Comparison of ENCODE assay signal across 21 cellular contexts in the genomic region with DNA sequence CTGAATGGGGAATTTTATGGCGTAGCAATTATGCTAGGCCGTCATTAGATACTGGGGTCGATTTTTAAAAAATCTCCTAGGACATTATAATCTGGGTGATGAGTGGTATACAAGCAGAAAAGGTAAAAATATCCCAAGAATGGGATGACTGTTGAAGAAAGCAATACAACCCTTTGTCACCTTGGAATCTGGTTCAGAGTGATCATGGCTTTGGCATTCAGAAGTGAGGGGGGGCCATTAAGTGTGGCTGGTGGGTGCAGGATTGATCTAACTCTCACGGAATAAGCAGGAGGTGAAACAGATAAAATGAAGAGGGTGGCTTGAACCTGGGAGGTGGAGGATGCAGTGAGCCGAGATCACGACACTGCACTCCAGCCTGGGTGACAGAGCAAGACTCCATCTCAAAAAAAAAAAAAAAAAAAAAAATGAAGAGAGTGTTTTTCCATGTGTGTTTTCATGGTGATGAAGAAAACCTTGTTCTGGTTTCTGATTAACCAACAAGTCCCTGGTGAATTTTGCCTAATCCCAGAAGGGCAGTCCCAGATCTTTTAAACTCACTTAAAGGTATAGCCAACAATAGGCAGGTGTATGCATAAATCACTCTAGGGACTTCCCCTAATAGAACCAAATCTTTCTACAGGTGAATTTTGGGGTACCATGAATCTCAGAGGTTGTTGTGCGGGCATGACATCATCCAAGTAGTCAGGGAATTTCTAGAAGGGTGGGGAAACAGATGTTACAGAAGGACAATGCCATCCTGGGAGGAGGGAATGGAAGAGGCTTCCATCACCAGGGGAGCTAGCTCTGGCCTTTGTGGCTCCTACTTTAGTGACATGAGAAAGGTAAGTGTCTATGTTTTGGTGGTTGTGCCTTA. TPM values are rescaled to one million over a fixed set of nuclear protein-coding genes. Genes with fewer than 3 reads are reported as not detected.
DNase-seq lines count a peak whose midpoint lies in the region; ATAC-seq and TF ChIP-seq lines count a peak whose summit lies in the region.
"Had no signal": no experiment of that assay in that cellular context is flagged by ENCODE, and none has a peak within 500 bp of the region (broad histone marks: within the 10 kb centered on the region; RNA-seq: fewer than 3 reads in every experiment).

No MANE protein-coding gene starts in this region.

- no peaks in the 10 kb centered on the region for H3K9me3 ChIP-seq in MM.1S (replicated peaks; ENCODE audit: insufficient read depth, low read length)
- H3K9me3 ChIP-seq: HAP-1, MG63 had no signal

- no peaks in the 10 kb centered on the region for H3K27me3 ChIP-seq in MM.1S (replicated peaks; ENCODE audit: insufficient read depth, low read length)
- H3K27me3 ChIP-seq: MG63 had no signal

- H3K9ac ChIP-seq in MM.1S (ENCODE audit: low read length) = no peak overlapping the region

- H3K4me2 ChIP-seq in MM.1S (ENCODE audit: low read depth, low read length) = no peak overlapping the region
- H3K4me2 ChIP-seq: PC-9 had no signal

- no peak for ATAC-seq in stimulated activated naive CD8-positive, alpha-beta T cell treated with anti-CD3 and anti-CD28 coated beads, Interleukin-15, Interleukin-2, amounts not matched to agents 100 U/mL and 50 U/mL, for 24 hours
- no peak for ATAC-seq in GM19324 (IDR thresholded peaks at IDR 0.05; ENCODE audit: low FRiP score, unreplicated experiment)

- no peak for DNase-seq in stimulated activated naive CD8-positive, alpha-beta T cell treated with anti-CD3 and anti-CD28 coated beads, Interleukin-15, Interleukin-2, amounts not matched to agents 100 U/mL and 50 U/mL, for 24 hours
- DNase-seq in M059J (ENCODE audit: low read depth) (peak; percentile 23), MM.1S (no peak), NCI-H526 treated with DMSO at 0.1 percent for 48 hours (lab: John Stamatoyannopoulos, UW) (no peak), NCI-H1048 (lab: John Stamatoyannopoulos, UW) (no peak)
- DNase-seq: Calu3, DMS79, GDM1, KG1, NCI-H1417, NCI-H1930, NCI-H2171, NCI-H446 treated with DMSO at 0.1 percent for 48 hours, NCI-H774 had no signal

- no peaks in the 10 kb centered on the region for H3K9me3 Mint-ChIP-seq in stimulated activated naive CD8-positive, alpha-beta T cell treated with anti-CD3 and anti-CD28 coated beads, Interleukin-15, Interleukin-2, amounts not matched to agents 100 ng/mL and 50 ng/mL, for 24 hours
- H3K9me3 Mint-ChIP-seq in nephron = peaks cover 3% of the 10 kb centered on the region

- H3K4me3 ChIP-seq in MM.1S (ENCODE audit: low read length) = no peak overlapping the region
- H3K4me3 ChIP-seq: HAP-1, MG63, PC-9 had no signal

- TF ChIP-seq CTCF in nephron (IDR thresholded peaks at IDR 0.05; ENCODE audit: unreplicated experiment in 3 of 3) = no peak
- no peak for TF ChIP-seq CTCF in MM.1S (IDR thresholded peaks at IDR 0.05; ENCODE audit: low read length)

- peaks cover 26% of the 10 kb centered on the region for H3K4me1 Mint-ChIP-seq in stimulated activated naive CD8-positive, alpha-beta T cell treated with anti-CD3 and anti-CD28 coated beads, Interleukin-15, Interleukin-2, amounts not matched to agents 100 ng/mL and 50 ng/mL, for 24 hours (ENCODE audit: low read depth)
- H3K4me1 Mint-ChIP-seq in nephron = peaks cover 13% of the 10 kb centered on the region

- H3K9me2 ChIP-seq in MM.1S (replicated peaks; ENCODE audit: insufficient read depth, low read length) = no peaks in the 10 kb centered on the region

- no peaks in the 10 kb centered on the region for H3K36me3 Mint-ChIP-seq in stimulated activated naive CD8-positive, alpha-beta T cell treated with anti-CD3 and anti-CD28 coated beads, Interleukin-15, Interleukin-2, amounts not matched to agents 100 ng/mL and 50 ng/mL, for 24 hours (ENCODE audit: low read depth)
- H3K36me3 Mint-ChIP-seq in nephron (ENCODE audit: low read depth) = no peaks in the 10 kb centered on the region

- H3K27ac ChIP-seq in MM.1S (ENCODE audit: low read length) = no peak overlapping the region
- H3K27ac ChIP-seq: C4-2B, PC-9 had no signal

- H4K20me1 ChIP-seq in MM.1S (ENCODE audit: insufficient read depth, low read length) = no peaks in the 10 kb centered on the region

- H2AFZ ChIP-seq in MM.1S (ENCODE audit: low read length) = no peak overlapping the region
- H2AFZ ChIP-seq: PC-9 had no signal

- H3K4me3 Mint-ChIP-seq in stimulated activated naive CD8-positive, alpha-beta T cell treated with anti-CD3 and anti-CD28 coated beads, Interleukin-15, Interleukin-2, amounts not matched to agents 100 ng/mL and 50 ng/mL, for 24 hours = peak overlapping the region; percentile 6
- H3K4me3 Mint-ChIP-seq in nephron = peak overlapping the region; percentile 4 to 73 (median 61)

- H3F3A ChIP-seq in MM.1S (ENCODE audit: insufficient read depth, low read length) = peaks cover 4% of the 10 kb centered on the region; the same call in 1 of the 2 replicates

- peaks cover 23% of the 10 kb centered on the region for H3K79me2 ChIP-seq in MM.1S (ENCODE audit: low read length)

- no peak overlapping the region for H3K27ac Mint-ChIP-seq in stimulated activated naive CD8-positive, alpha-beta T cell treated with anti-CD3 and anti-CD28 coated beads, Interleukin-15, Interleukin-2, amounts not matched to agents 100 ng/mL and 50 ng/mL, for 24 hours
- no peak overlapping the region for H3K27ac Mint-ChIP-seq in nephron

- H3K36me3 ChIP-seq in MM.1S (replicated peaks; ENCODE audit: insufficient read depth, low read length) = no peaks in the 10 kb centered on the region

- H3K4me1 ChIP-seq in MM.1S (ENCODE audit: low read length) = 0 out of 2 replicates have a peak, but pooled peaks cover 14% of the 10 kb centered on the region

- no peaks in the 10 kb centered on the region for H3K27me3 Mint-ChIP-seq in stimulated activated naive CD8-positive, alpha-beta T cell treated with anti-CD3 and anti-CD28 coated beads, Interleukin-15, Interleukin-2, amounts not matched to agents 100 ng/mL and 50 ng/mL, for 24 hours
- peaks cover 11% of the 10 kb centered on the region for H3K27me3 Mint-ChIP-seq in nephron (ENCODE audit: low read depth)

RNA-seq across cellular contexts. Expression of gene RAD54L2, which starts 3.1 kb away (rescaled TPM):
- total RNA-seq in M059J (2014; rRNA removed; shearing (Covaris generic)) = 5.8 and 7.4 TPM in 2 replicates

RNA-seq across cellular contexts. Expression of gene DCAF1, which starts 35.6 kb away (rescaled TPM):
- 8.8 and 12.6 TPM in 2 replicates for total RNA-seq in M059J (2014; rRNA removed; shearing (Covaris generic))
